ENCODE assay signal across 12 cellular contexts in the genomic region with DNA sequence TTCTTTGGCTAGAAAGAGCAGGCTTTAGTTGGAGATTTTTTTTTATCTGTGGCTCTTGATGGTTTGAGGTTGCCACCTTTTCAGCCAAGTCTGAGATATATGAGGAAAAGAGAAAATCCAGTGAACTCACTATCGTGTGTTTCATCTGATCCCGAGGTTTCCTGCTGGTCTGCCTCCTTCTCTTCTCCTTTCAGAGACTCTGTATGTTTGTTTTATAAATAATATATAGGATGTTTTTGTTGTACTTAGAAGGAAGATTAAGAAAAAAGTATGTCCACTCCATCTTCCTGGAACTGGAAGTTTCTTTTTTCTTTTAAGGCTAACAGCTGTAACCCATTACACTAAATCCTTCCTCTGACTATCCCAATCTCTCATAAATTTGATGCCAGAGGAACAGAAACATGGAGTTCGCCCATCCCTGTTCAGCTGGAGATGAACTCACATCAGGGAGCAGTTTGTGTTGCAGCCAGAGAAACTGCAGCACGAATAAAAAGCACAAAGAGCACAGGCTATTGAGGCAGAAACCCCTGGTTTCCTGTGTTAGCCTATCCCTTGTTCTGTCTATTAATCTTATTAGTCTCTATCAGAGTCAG. TPM values are rescaled to one million over a fixed set of nuclear protein-coding genes. Genes with fewer than 3 reads are reported as not detected.
A peak's percentile ranks its signal among the peaks of the same experiment; 100 is the strongest.
DNase-seq lines count a peak whose midpoint lies in the region; ATAC-seq and TF ChIP-seq lines count a peak whose summit lies in the region.
"Had no signal": no experiment of that assay in that cellular context is flagged by ENCODE, and none has a peak within 500 bp of the region (broad histone marks: within the 10 kb centered on the region; RNA-seq: fewer than 3 reads in every experiment).

No MANE protein-coding gene starts in this region.

- H3F3A ChIP-seq in smooth muscle cell (ENCODE audit: low read depth) (peaks cover 10% of the 10 kb centered on the region), PC-3 (ENCODE audit: low read length, unreplicated experiment) (no peaks in the 10 kb centered on the region)

- intact Hi-C loops in activated CD4-positive, alpha-beta T cell treated with anti-CD3 and anti-CD28 coated beads for 36 hours (cut with DNase I, micrococcal nuclease) = no loop called here
- intact Hi-C loops in right cardiac atrium (cut with DNase I) = no loop called here
- intact Hi-C loops in PC-3 (cut with micrococcal nuclease) = no loop called here

- H3K27me3 ChIP-seq in adipocyte (replicated peaks; ENCODE audit: control insufficient read depth, insufficient read depth, low read length) (no peaks in the 10 kb centered on the region), right cardiac atrium (ENCODE audit: control insufficient read depth, insufficient read depth) (no peaks in the 10 kb centered on the region), smooth muscle cell (ENCODE audit: low read depth) (no peaks in the 10 kb centered on the region), PC-3 (ENCODE audit: low read length) (no peaks in the 10 kb centered on the region)

- H3K27ac ChIP-seq in right cardiac atrium (ENCODE audit: low read length) (no peak overlapping the region), smooth muscle cell (ENCODE audit: low read depth) (peak overlapping the region; percentile 34), PC-3 (ENCODE audit: low read length) (no peak overlapping the region)

- no TSS peak for BruUV-seq in PC-3 (replicated peaks; lab: Mats Ljungman, UMichigan)

- WGBS in right cardiac atrium = 51% methylated on average over 4 of the region's 4 CpGs
- 33% methylated on average over 4 of the region's 4 CpGs for WGBS in smooth muscle cell (ENCODE audit: low lambda C conversion rate)

- H3K9me3 ChIP-seq in adipocyte (ENCODE audit: control insufficient read depth, low read length) (no peaks in the 10 kb centered on the region), right cardiac atrium (ENCODE audit: control insufficient read depth, low read length) (no peaks in the 10 kb centered on the region), smooth muscle cell (replicated peaks; ENCODE audit: low read depth) (no peaks in the 10 kb centered on the region), PC-3 (ENCODE audit: low read length) (no peaks in the 10 kb centered on the region)

- no peaks in the 10 kb centered on the region for H3K27me3 Mint-ChIP-seq in activated CD4-positive, alpha-beta T cell treated with anti-CD3 and anti-CD28 coated beads for 36 hours

- H3K4me2 ChIP-seq in smooth muscle cell (peak overlapping the region; percentile 58), PC-3 (ENCODE audit: low read length) (no peak overlapping the region)

- no peak for ATAC-seq in activated CD4-positive, alpha-beta T cell treated with anti-CD3 and anti-CD28 coated beads for 36 hours
- ATAC-seq in right cardiac atrium (peak; percentile 28 to 74), HG03457 (IDR thresholded peaks at IDR 0.05; ENCODE audit: unreplicated experiment) (no peak), PC-3 (no peak), GM18870 (IDR thresholded peaks at IDR 0.05; ENCODE audit: unreplicated experiment) (no peak)

- peaks cover 48% of the 10 kb centered on the region for H3K36me3 Mint-ChIP-seq in activated CD4-positive, alpha-beta T cell treated with anti-CD3 and anti-CD28 coated beads for 36 hours (ENCODE audit: low read depth)

- H3K9ac ChIP-seq in adipocyte (ENCODE audit: low read length) (no peak overlapping the region), smooth muscle cell (ENCODE audit: low read depth) (no peak overlapping the region), PC-3 (ENCODE audit: low read length) (no peak overlapping the region)

- no peak for DNase-seq in activated CD4-positive, alpha-beta T cell treated with anti-CD3 and anti-CD28 coated beads for 36 hours
- DNase-seq in activated CD4-positive, alpha-beta T cell treated with anti-CD3 and anti-CD28 coated beads for 1 hour = no peak
- peak; percentile 72 for DNase-seq in adipocyte (ENCODE audit: low read depth)
- no peak for DNase-seq in right cardiac atrium
- no peak for DNase-seq in smooth muscle cell (lab: John Stamatoyannopoulos, UW; ENCODE audit: unreplicated experiment)
- DNase-seq in PC-3 = no peak
- DNase-seq: activated T-cell treated with anti-CD3 and anti-CD28 coated beads, Interleukin-2, amount 50 U/mL, for 1 hour; NCI-H1092; NCI-H510A treated with DMSO at 0.1 percent for 48 hours; SHP77 had no signal

- peaks cover 9% of the 10 kb centered on the region for H3K4me1 ChIP-seq in adipocyte (ENCODE audit: control insufficient read depth, insufficient read depth, low read length)
- H3K4me1 ChIP-seq in right cardiac atrium (ENCODE audit: control insufficient read depth, insufficient read depth, low read length) = no peaks in the 10 kb centered on the region
- no peaks in the 10 kb centered on the region for H3K4me1 ChIP-seq in smooth muscle cell (ENCODE audit: low read depth)
- H3K4me1 ChIP-seq in PC-3 (ENCODE audit: insufficient read depth, low read length) = no peaks in the 10 kb centered on the region

- H4K20me1 ChIP-seq in smooth muscle cell (ENCODE audit: low read depth) = no peaks in the 10 kb centered on the region
- no peaks in the 10 kb centered on the region for H4K20me1 ChIP-seq in PC-3 (ENCODE audit: low read length)

- H3K9me3 Mint-ChIP-seq in activated CD4-positive, alpha-beta T cell treated with anti-CD3 and anti-CD28 coated beads for 36 hours (ENCODE audit: low read depth) = peaks cover 2% of the 10 kb centered on the region

- H3K4me3 ChIP-seq in adipocyte (ENCODE audit: low read length) (peak overlapping the region; percentile 42), right cardiac atrium (ENCODE audit: low read length) (no peak overlapping the region), smooth muscle cell (no peak overlapping the region), PC-3 (ENCODE audit: low read length) (no peak overlapping the region)

- H3K4me3 Mint-ChIP-seq in activated CD4-positive, alpha-beta T cell treated with anti-CD3 and anti-CD28 coated beads for 36 hours = no peak overlapping the region

- H2AFZ ChIP-seq in smooth muscle cell (ENCODE audit: low read depth) (no peak overlapping the region), PC-3 (ENCODE audit: low read length) (no peak overlapping the region)

- TF ChIP-seq CTCF in smooth muscle cell (IDR thresholded peaks at IDR 0.05; ENCODE audit: borderline replicate concordance, insufficient read depth, poor library complexity, severe bottlenecking) (no peak), PC-3 (conservative IDR thresholded peaks at IDR 0.05; ENCODE audit: low read depth, low read length) (no peak)

- CTCF ChIA-PET in activated CD4-positive, alpha-beta T cell treated with anti-CD3 and anti-CD28 coated beads for 36 hours (lab: Charles Lee) = interaction anchor here (0.7 to 1.6 kb wide), 4 partner anchors 10 to 25 kb away, joined by 3 to 4 read pairs (median 3); no protein-coding TSS in a partner anchor
- CTCF ChIA-PET in PC-3 (lab: Charles Lee) = no interaction called here

- POLR2A ChIA-PET in activated CD4-positive, alpha-beta T cell treated with anti-CD3 and anti-CD28 coated beads for 36 hours (lab: Charles Lee) = no interaction called here
- POLR2A ChIA-PET in PC-3 (lab: Charles Lee; ENCODE audit: unreplicated experiment) = no interaction called here

- no peaks in the 10 kb centered on the region for H3K79me2 ChIP-seq in smooth muscle cell (ENCODE audit: low read depth)
- no peaks in the 10 kb centered on the region for H3K79me2 ChIP-seq in PC-3 (ENCODE audit: low read length)

- H3K4me1 Mint-ChIP-seq in activated CD4-positive, alpha-beta T cell treated with anti-CD3 and anti-CD28 coated beads for 36 hours = no peaks in the 10 kb centered on the region

- no peaks in the 10 kb centered on the region for H3K9me2 ChIP-seq in PC-3 (replicated peaks; ENCODE audit: low read length)

- H3K27ac Mint-ChIP-seq in activated CD4-positive, alpha-beta T cell treated with anti-CD3 and anti-CD28 coated beads for 36 hours = peak overlapping the region; percentile 25

- H3K36me3 ChIP-seq in adipocyte (ENCODE audit: control insufficient read depth, insufficient read depth, low read length, severe bottlenecking) (peaks cover 53% of the 10 kb centered on the region), smooth muscle cell (ENCODE audit: low read depth) (peaks cover under 1% of the 10 kb centered on the region), PC-3 (ENCODE audit: low read depth, low read length) (peaks cover 37% of the 10 kb centered on the region)

RNA-seq across cellular contexts. Expression of a gene that starts 20.7 kb away (rescaled TPM):
- 10 to 100 TPM; 17.4 to 19.3 TPM for total RNA-seq in activated CD4-positive, alpha-beta T cell treated with anti-CD3 and anti-CD28 coated beads for 36 hours
- total RNA-seq in right cardiac atrium = 10 to 100 TPM in 1 of 4 donors, 1 to 10 TPM in 3; 8.0 to 11.5 (median 8.6) TPM
- polyA plus RNA-seq in right cardiac atrium = 6.8 TPM
- total RNA-seq in smooth muscle cell = 11.8 and 12.2 TPM in 2 replicates
- 8.7 and 15.9 TPM in 2 replicates for polyA plus RNA-seq in smooth muscle cell
- 14.5 and 17.7 TPM in 2 replicates for total RNA-seq in PC-3 (2014; rRNA removed)

RNA-seq across cellular contexts. Expression of a gene that starts 29.6 kb away (rescaled TPM):
- total RNA-seq in activated CD4-positive, alpha-beta T cell treated with anti-CD3 and anti-CD28 coated beads for 36 hours = 10 to 100 TPM; 15.8 to 16.7 TPM
- total RNA-seq in right cardiac atrium (10 to 100 TPM in 2 of 4 donors, 1 to 10 TPM in 2; 9.3 to 11.4 (median 10.1) TPM), smooth muscle cell (21.3 and 33.3 TPM in 2 replicates), PC-3 (2014; rRNA removed) (15.7 and 15.8 TPM in 2 replicates)
- polyA plus RNA-seq in right cardiac atrium (13.1 TPM), smooth muscle cell (43.6 and 57.8 TPM in 2 replicates)

Comparison
In these comparisons a context has a peak if more than half of its experiments do, and no peak if none do; other contexts are left out.
1. ATAC-seq: peak in right cardiac atrium (2 of 2); none in activated CD4-positive, alpha-beta T cell treated with anti-CD3 and anti-CD28 coated beads for 36 hours (single experiment), HG03457 (single experiment), PC-3 (single experiment) and GM18870 (single experiment).